1 cellular context compared by ENCODE assay signal in the genomic region with DNA sequence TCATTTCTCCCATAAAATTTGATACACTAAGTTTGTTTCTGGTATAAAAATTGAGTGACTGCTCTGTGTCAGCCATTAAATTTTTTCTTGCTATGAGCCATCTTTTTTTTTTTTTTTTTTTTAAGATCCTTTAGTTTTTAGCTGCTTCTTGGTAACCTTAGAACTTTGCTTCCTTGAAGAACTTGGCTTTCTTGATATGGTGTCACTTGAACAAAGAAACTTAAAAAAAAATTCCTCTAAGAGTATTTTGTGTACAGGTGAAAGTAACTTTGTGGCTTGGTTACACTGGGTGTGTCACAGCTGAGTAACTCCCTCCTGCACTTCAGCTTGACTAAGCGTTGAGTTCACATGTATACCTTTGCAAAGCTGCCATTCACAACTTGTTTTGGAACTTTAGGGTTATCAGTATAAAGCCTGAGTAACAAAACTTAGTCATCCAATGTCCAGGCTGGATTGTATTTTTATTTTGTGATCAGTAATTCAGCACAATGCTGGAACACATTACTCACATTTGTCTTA.
A peak's percentile ranks its signal among the peaks of the same experiment; 100 is the strongest.
TF ChIP-seq lines count a peak whose summit lies in the region.

No MANE protein-coding gene starts in this region.

TF ChIP-seq in K562, 482 proteins besides CTCF, POLR2A, EP300 and RAD21 (continued from another document and continues in another):
- TF ChIP-seq, protein P1, sequence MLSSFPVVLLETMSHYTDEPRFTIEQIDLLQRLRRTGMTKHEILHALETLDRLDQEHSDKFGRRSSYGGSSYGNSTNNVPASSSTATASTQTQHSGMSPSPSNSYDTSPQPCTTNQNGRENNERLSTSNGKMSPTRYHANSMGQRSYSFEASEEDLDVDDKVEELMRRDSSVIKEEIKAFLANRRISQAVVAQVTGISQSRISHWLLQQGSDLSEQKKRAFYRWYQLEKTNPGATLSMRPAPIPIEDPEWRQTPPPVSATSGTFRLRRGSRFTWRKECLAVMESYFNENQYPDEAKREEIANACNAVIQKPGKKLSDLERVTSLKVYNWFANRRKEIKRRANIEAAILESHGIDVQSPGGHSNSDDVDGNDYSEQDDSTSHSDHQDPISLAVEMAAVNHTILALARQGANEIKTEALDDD (IDR thresholded peaks at IDR 0.05): peak; percentile 95
- TF ChIP-seq SMC3 (conservative IDR thresholded peaks at IDR 0.05; ENCODE audit: insufficient read depth, low read depth, low read length) (no peak), ZNF274 (IDR thresholded peaks at IDR 0.05; ENCODE audit: borderline replicate concordance, low read depth, low read length) (no peak), HNRNPL (IDR thresholded peaks at IDR 0.05; ENCODE audit: low read depth, low read length) (no peak), CREM (IDR thresholded peaks at IDR 0.05; ENCODE audit: low read depth) (no peak), TEAD4 (IDR thresholded peaks at IDR 0.05; ENCODE audit: low read length) (no peak; the same call in 1 of the 2 replicates), TEAD4 (CRISPR knock-in tag; IDR thresholded peaks at IDR 0.05; ENCODE audit: borderline replicate concordance) (no peak), ZNF197 (CRISPR knock-in tag; IDR thresholded peaks at IDR 0.05; ENCODE audit: low read depth) (no peak), KHSRP (IDR thresholded peaks at IDR 0.05) (no peak), JUN (IDR thresholded peaks at IDR 0.05; ENCODE audit: borderline replicate concordance, low read depth, low read length) (0 out of 2 replicates have a peak, but pooled peaks have one; percentile 55), JUN (CRISPR knock-in tag; IDR thresholded peaks at IDR 0.05; ENCODE audit: borderline replicate concordance) (no peak), HDAC2 (IDR thresholded peaks at IDR 0.05) (no peak), NBN (IDR thresholded peaks at IDR 0.05; ENCODE audit: low read depth) (no peak), LEF1 (IDR thresholded peaks at IDR 0.05) (0 out of 2 replicates have a peak, but pooled peaks have one; percentile 27), CTBP1 (IDR thresholded peaks at IDR 0.05; ENCODE audit: borderline replicate concordance) (no peak), POLR2AphosphoS2 (IDR thresholded peaks at IDR 0.05; ENCODE audit: low read length) (no peak), POU5F1 (IDR thresholded peaks at IDR 0.05; ENCODE audit: borderline replicate concordance, low read depth, low read length, partially characterized antibody) (no peak), ZNF140 (CRISPR knock-in tag; IDR thresholded peaks at IDR 0.05) (no peak), CBFA2T3 (IDR thresholded peaks at IDR 0.05) (no peak), ZNF384 (IDR thresholded peaks at IDR 0.05; ENCODE audit: low read depth, low read length) (no peak), HNRNPLL (IDR thresholded peaks at IDR 0.05; ENCODE audit: low read depth, low read length, poor library complexity, severe bottlenecking) (no peak), SOX6 (IDR thresholded peaks at IDR 0.05) (0 out of 2 replicates have a peak, but pooled peaks have one; percentile 14), ELF2 (CRISPR knock-in tag; IDR thresholded peaks at IDR 0.05) (no peak), ZNF24 (IDR thresholded peaks at IDR 0.05) (no peak), NR1H2 (CRISPR knock-in tag; IDR thresholded peaks at IDR 0.05) (no peak), FOSL1 (tag; conservative IDR thresholded peaks at IDR 0.05) (peak; percentile 84), RBM14 (IDR thresholded peaks at IDR 0.05; ENCODE audit: borderline replicate concordance, insufficient read depth, low read depth, low read length) (no peak), DPF2 (IDR thresholded peaks at IDR 0.05) (peak; percentile 70), TCF3 (CRISPR knock-in tag; IDR thresholded peaks at IDR 0.05) (no peak)
- TF ChIP-seq, protein P2, sequence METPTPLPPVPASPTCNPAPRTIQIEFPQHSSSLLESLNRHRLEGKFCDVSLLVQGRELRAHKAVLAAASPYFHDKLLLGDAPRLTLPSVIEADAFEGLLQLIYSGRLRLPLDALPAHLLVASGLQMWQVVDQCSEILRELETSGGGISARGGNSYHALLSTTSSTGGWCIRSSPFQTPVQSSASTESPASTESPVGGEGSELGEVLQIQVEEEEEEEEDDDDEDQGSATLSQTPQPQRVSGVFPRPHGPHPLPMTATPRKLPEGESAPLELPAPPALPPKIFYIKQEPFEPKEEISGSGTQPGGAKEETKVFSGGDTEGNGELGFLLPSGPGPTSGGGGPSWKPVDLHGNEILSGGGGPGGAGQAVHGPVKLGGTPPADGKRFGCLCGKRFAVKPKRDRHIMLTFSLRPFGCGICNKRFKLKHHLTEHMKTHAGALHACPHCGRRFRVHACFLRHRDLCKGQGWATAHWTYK (CRISPR knock-in tag; IDR thresholded peaks at IDR 0.05): no peak
- TF ChIP-seq, protein P3, sequence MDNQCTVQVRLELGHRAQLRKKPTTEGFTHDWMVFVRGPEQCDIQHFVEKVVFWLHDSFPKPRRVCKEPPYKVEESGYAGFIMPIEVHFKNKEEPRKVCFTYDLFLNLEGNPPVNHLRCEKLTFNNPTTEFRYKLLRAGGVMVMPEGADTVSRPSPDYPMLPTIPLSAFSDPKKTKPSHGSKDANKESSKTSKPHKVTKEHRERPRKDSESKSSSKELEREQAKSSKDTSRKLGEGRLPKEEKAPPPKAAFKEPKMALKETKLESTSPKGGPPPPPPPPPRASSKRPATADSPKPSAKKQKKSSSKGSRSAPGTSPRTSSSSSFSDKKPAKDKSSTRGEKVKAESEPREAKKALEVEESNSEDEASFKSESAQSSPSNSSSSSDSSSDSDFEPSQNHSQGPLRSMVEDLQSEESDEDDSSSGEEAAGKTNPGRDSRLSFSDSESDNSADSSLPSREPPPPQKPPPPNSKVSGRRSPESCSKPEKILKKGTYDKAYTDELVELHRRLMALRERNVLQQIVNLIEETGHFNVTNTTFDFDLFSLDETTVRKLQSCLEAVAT (IDR thresholded peaks at IDR 0.05): peak; percentile 12 to 63; a peak in 2 of 4 replicates
- TF ChIP-seq, protein P4, sequence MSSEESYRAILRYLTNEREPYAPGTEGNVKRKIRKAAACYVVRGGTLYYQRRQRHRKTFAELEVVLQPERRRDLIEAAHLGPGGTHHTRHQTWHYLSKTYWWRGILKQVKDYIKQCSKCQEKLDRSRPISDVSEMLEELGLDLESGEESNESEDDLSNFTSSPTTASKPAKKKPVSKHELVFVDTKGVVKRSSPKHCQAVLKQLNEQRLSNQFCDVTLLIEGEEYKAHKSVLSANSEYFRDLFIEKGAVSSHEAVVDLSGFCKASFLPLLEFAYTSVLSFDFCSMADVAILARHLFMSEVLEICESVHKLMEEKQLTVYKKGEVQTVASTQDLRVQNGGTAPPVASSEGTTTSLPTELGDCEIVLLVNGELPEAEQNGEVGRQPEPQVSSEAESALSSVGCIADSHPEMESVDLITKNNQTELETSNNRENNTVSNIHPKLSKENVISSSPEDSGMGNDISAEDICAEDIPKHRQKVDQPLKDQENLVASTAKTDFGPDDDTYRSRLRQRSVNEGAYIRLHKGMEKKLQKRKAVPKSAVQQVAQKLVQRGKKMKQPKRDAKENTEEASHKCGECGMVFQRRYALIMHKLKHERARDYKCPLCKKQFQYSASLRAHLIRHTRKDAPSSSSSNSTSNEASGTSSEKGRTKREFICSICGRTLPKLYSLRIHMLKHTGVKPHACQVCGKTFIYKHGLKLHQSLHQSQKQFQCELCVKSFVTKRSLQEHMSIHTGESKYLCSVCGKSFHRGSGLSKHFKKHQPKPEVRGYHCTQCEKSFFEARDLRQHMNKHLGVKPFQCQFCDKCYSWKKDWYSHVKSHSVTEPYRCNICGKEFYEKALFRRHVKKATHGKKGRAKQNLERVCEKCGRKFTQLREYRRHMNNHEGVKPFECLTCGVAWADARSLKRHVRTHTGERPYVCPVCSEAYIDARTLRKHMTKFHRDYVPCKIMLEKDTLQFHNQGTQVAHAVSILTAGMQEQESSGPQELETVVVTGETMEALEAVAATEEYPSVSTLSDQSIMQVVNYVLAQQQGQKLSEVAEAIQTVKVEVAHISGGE (CRISPR knock-in tag; IDR thresholded peaks at IDR 0.05): peak in 1 of 3 experiments; percentile 58; a peak in 1 of 6 replicates
- TF ChIP-seq, protein P5, sequence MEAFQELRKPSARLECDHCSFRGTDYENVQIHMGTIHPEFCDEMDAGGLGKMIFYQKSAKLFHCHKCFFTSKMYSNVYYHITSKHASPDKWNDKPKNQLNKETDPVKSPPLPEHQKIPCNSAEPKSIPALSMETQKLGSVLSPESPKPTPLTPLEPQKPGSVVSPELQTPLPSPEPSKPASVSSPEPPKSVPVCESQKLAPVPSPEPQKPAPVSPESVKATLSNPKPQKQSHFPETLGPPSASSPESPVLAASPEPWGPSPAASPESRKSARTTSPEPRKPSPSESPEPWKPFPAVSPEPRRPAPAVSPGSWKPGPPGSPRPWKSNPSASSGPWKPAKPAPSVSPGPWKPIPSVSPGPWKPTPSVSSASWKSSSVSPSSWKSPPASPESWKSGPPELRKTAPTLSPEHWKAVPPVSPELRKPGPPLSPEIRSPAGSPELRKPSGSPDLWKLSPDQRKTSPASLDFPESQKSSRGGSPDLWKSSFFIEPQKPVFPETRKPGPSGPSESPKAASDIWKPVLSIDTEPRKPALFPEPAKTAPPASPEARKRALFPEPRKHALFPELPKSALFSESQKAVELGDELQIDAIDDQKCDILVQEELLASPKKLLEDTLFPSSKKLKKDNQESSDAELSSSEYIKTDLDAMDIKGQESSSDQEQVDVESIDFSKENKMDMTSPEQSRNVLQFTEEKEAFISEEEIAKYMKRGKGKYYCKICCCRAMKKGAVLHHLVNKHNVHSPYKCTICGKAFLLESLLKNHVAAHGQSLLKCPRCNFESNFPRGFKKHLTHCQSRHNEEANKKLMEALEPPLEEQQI (IDR thresholded peaks at IDR 0.05): no peak
- TF ChIP-seq, protein P6, sequence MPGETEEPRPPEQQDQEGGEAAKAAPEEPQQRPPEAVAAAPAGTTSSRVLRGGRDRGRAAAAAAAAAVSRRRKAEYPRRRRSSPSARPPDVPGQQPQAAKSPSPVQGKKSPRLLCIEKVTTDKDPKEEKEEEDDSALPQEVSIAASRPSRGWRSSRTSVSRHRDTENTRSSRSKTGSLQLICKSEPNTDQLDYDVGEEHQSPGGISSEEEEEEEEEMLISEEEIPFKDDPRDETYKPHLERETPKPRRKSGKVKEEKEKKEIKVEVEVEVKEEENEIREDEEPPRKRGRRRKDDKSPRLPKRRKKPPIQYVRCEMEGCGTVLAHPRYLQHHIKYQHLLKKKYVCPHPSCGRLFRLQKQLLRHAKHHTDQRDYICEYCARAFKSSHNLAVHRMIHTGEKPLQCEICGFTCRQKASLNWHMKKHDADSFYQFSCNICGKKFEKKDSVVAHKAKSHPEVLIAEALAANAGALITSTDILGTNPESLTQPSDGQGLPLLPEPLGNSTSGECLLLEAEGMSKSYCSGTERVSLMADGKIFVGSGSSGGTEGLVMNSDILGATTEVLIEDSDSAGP (CRISPR knock-in tag; IDR thresholded peaks at IDR 0.05): no peak
- TF ChIP-seq, protein P7, sequence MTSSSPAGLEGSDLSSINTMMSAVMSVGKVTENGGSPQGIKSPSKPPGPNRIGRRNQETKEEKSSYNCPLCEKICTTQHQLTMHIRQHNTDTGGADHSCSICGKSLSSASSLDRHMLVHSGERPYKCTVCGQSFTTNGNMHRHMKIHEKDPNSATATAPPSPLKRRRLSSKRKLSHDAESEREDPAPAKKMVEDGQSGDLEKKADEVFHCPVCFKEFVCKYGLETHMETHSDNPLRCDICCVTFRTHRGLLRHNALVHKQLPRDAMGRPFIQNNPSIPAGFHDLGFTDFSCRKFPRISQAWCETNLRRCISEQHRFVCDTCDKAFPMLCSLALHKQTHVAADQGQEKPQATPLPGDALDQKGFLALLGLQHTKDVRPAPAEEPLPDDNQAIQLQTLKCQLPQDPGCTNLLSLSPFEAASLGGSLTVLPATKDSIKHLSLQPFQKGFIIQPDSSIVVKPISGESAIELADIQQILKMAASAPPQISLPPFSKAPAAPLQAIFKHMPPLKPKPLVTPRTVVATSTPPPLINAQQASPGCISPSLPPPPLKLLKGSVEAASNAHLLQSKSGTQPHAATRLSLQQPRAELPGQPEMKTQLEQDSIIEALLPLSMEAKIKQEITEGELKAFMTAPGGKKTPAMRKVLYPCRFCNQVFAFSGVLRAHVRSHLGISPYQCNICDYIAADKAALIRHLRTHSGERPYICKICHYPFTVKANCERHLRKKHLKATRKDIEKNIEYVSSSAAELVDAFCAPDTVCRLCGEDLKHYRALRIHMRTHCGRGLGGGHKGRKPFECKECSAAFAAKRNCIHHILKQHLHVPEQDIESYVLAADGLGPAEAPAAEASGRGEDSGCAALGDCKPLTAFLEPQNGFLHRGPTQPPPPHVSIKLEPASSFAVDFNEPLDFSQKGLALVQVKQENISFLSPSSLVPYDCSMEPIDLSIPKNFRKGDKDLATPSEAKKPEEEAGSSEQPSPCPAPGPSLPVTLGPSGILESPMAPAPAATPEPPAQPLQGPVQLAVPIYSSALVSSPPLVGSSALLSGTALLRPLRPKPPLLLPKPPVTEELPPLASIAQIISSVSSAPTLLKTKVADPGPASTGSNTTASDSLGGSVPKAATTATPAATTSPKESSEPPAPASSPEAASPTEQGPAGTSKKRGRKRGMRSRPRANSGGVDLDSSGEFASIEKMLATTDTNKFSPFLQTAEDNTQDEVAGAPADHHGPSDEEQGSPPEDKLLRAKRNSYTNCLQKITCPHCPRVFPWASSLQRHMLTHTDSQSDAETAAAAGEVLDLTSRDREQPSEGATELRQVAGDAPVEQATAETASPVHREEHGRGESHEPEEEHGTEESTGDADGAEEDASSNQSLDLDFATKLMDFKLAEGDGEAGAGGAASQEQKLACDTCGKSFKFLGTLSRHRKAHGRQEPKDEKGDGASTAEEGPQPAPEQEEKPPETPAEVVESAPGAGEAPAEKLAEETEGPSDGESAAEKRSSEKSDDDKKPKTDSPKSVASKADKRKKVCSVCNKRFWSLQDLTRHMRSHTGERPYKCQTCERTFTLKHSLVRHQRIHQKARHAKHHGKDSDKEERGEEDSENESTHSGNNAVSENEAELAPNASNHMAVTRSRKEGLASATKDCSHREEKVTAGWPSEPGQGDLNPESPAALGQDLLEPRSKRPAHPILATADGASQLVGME (CRISPR knock-in tag; IDR thresholded peaks at IDR 0.05): no peak
- TF ChIP-seq, protein P8, sequence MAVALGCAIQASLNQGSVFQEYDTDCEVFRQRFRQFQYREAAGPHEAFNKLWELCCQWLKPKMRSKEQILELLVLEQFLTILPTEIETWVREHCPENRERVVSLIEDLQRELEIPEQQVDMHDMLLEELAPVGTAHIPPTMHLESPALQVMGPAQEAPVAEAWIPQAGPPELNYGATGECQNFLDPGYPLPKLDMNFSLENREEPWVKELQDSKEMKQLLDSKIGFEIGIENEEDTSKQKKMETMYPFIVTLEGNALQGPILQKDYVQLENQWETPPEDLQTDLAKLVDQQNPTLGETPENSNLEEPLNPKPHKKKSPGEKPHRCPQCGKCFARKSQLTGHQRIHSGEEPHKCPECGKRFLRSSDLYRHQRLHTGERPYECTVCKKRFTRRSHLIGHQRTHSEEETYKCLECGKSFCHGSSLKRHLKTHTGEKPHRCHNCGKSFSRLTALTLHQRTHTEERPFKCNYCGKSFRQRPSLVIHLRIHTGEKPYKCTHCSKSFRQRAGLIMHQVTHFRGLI (CRISPR knock-in tag; IDR thresholded peaks at IDR 0.05): no peak
- TF ChIP-seq, protein P9, sequence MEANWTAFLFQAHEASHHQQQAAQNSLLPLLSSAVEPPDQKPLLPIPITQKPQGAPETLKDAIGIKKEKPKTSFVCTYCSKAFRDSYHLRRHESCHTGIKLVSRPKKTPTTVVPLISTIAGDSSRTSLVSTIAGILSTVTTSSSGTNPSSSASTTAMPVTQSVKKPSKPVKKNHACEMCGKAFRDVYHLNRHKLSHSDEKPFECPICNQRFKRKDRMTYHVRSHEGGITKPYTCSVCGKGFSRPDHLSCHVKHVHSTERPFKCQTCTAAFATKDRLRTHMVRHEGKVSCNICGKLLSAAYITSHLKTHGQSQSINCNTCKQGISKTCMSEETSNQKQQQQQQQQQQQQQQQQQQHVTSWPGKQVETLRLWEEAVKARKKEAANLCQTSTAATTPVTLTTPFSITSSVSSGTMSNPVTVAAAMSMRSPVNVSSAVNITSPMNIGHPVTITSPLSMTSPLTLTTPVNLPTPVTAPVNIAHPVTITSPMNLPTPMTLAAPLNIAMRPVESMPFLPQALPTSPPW (CRISPR knock-in tag; IDR thresholded peaks at IDR 0.05): no peak; the same call in 1 of the 2 replicates
